ENCODE assay signal across 19 cellular contexts in the genomic region with DNA sequence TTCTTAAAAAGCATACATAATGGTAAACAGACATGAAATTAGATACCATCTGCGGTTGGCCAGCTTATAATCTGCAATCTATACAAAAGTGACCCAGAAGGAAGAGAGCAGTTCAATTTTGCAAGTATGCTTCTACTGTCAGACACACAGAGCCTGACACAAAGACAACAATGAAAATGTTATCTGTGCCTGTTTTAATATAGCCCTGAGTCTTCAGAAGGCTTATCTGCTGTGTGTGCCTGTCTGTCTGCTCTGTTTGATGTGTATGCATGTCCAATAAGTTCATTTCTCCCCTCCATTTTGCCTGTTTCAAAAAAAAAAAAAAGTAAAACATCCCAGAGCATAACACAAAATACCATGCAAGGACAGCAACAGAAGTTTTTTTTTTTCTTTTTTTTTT.
DNase-seq lines count a peak whose midpoint lies in the region; ATAC-seq and TF ChIP-seq lines count a peak whose summit lies in the region.
"Had no signal": no experiment of that assay in that cellular context is flagged by ENCODE, and none has a peak within 500 bp of the region (broad histone marks: within the 10 kb centered on the region; RNA-seq: fewer than 3 reads in every experiment).

No MANE protein-coding gene starts in this region.

- no peaks in the 10 kb centered on the region for H3K9me3 Mint-ChIP-seq in endothelial cell (ENCODE audit: unreplicated experiment)
- H3K9me3 Mint-ChIP-seq: CD8-positive, alpha-beta memory T cell had no signal

- H3K4me1 Mint-ChIP-seq in endothelial cell (ENCODE audit: unreplicated experiment) = peaks cover 21% of the 10 kb centered on the region
- H3K4me1 Mint-ChIP-seq: CD8-positive, alpha-beta memory T cell had no signal

- TF ChIP-seq CTCF in cardiac muscle cell (IDR thresholded peaks at IDR 0.05; ENCODE audit: low read depth, low read length) (no peak), endothelial cell (IDR thresholded peaks at IDR 0.05; ENCODE audit: unreplicated experiment) (no peak), esophagus muscularis mucosa (IDR thresholded peaks at IDR 0.05) (no peak)

- no peak overlapping the region for H3K4me3 Mint-ChIP-seq in endothelial cell (ENCODE audit: unreplicated experiment)
- H3K4me3 Mint-ChIP-seq: CD8-positive, alpha-beta memory T cell had no signal

- peaks cover 3% of the 10 kb centered on the region for H3K36me3 Mint-ChIP-seq in endothelial cell (ENCODE audit: low read depth, unreplicated experiment)
- H3K36me3 Mint-ChIP-seq: CD8-positive, alpha-beta memory T cell had no signal

- DNase-seq in cardiac muscle cell (ENCODE audit: low read depth in 1 of 2, low spot score in 1 of 2) (no peak), Right ventricle myocardium inferior (ENCODE audit: missing footprints) (no peak), endothelial cell (ENCODE audit: low spot score) (no peak), right cardiac atrium (no peak), esophagus muscularis mucosa (ENCODE audit: extremely low spot score) (no peak), T-helper 9 cell (no peak)
- no peak for DNase-seq in activated CD4-positive, CD25-positive, alpha-beta regulatory T cell treated with anti-CD3 and anti-CD28 coated beads, Interleukin-2, amount 50 U/mL, for 72 hours
- DNase-seq: AML-193; C1 segment of cervical spinal cord; CD8-positive, alpha-beta memory T cell; NCI-H1105 treated with DMSO at 0.1 percent for 48 hours; NCI-H2029 treated with DMSO at 0.1 percent for 48 hours; NCI-H226; NCI-H510A treated with DMSO at 0.1 percent for 48 hours; NCI-H748 treated with DMSO at 0.1 percent for 48 hours; NK-92 treated with Interleukin-12 subunit alpha and Interleukin-12 subunit beta, amount 100 ng/mL, for 24 hours; SHP77 had no signal

- WGBS in right cardiac atrium = 65% methylated on average over 1 of the region's 1 CpG
- 89% methylated on average over 1 of the region's 1 CpG for WGBS in esophagus muscularis mucosa

- peak overlapping the region; percentile 34 for H3K27ac Mint-ChIP-seq in endothelial cell (ENCODE audit: unreplicated experiment)
- H3K27ac Mint-ChIP-seq: CD8-positive, alpha-beta memory T cell had no signal

- H3K27me3 Mint-ChIP-seq in endothelial cell (ENCODE audit: unreplicated experiment) = peaks cover 11% of the 10 kb centered on the region

- H3K4me3 ChIP-seq in cardiac muscle cell (no peak overlapping the region), right cardiac atrium (ENCODE audit: low read length) (no peak overlapping the region), esophagus muscularis mucosa (no peak overlapping the region)

- H3K4me1 ChIP-seq in cardiac muscle cell (ENCODE audit: low read depth) (peaks cover 33% of the 10 kb centered on the region), right cardiac atrium (ENCODE audit: control insufficient read depth, insufficient read depth, low read length) (peaks cover 5% of the 10 kb centered on the region), esophagus muscularis mucosa (peaks cover 0 to 28% (median 0%) of the 10 kb centered on the region in 4 donors)

- no peak for TF ChIP-seq EP300 in esophagus muscularis mucosa (IDR thresholded peaks at IDR 0.05)

- H3K27ac ChIP-seq in cardiac muscle cell (peak overlapping the region; percentile 74), right cardiac atrium (ENCODE audit: low read length) (peak overlapping the region; percentile 89), esophagus muscularis mucosa (replicated peaks in 1 of 4) (peak overlapping the region in 1 of 4 donors; percentile 17)

- ATAC-seq in Right ventricle myocardium inferior = no peak
- peak in 1 of 2 donors; percentile 42 for ATAC-seq in right cardiac atrium
- ATAC-seq in GM18517 (IDR thresholded peaks at IDR 0.05; ENCODE audit: unreplicated experiment) = no peak
- ATAC-seq: HCT116 had no signal

- intact Hi-C loops in Right ventricle myocardium inferior (cut with DNase I) (no loop called here), right cardiac atrium (cut with DNase I) (no loop called here), esophagus muscularis mucosa (cut with DNase I) (no loop called here)

- H3K27me3 ChIP-seq in cardiac muscle cell = no peaks in the 10 kb centered on the region
- no peaks in the 10 kb centered on the region for H3K27me3 ChIP-seq in right cardiac atrium (ENCODE audit: control insufficient read depth, insufficient read depth)
- H3K27me3 ChIP-seq in esophagus muscularis mucosa = peaks cover 0 to 2% (median 0%) of the 10 kb centered on the region in 4 donors

- H3K36me3 ChIP-seq in cardiac muscle cell = no peaks in the 10 kb centered on the region
- no peaks in the 10 kb centered on the region for H3K36me3 ChIP-seq in esophagus muscularis mucosa

- no peaks in the 10 kb centered on the region for H3K9me3 ChIP-seq in cardiac muscle cell (ENCODE audit: low read depth)
- H3K9me3 ChIP-seq in right cardiac atrium (ENCODE audit: control insufficient read depth, low read length) = no peaks in the 10 kb centered on the region
- no peaks in the 10 kb centered on the region for H3K9me3 ChIP-seq in esophagus muscularis mucosa

- TF ChIP-seq POLR2A in esophagus muscularis mucosa (IDR thresholded peaks at IDR 0.05; ENCODE audit: low read depth) = no peak
